Comparison of ENCODE assay signal across 1 cellular context in the genomic region with DNA sequence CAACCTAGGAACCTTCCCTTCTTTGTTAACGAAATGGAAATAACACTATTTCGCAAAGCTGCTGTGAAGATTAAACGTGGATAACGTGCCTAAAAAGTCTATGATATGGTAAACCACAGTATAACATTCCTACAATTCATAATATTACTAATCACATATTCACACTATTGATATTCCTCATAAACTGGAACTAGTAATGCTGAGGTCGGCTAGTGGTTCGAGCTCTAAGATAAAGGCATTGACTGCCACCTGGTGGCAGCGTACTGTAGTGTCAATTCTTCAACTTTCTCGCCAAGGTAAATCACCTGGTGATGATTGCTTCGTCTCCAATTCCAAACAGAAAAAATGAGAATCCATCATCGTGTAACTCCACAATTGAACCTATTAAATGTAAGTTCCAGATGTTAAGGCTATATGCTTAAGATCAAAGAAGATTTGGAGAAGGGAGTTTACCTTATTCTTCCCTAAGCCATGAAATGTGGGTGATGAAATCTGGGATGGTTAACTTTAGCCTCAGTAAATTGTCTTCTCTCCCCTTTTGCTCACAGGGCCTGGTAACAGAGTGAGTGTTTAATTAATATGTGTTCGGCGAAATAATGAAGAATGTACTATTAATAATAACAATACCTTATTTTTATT.
A peak's percentile ranks its signal among the peaks of the same experiment; 100 is the strongest.
TF ChIP-seq lines count a peak whose summit lies in the region.

No MANE protein-coding gene starts in this region.

TF ChIP-seq in K562, 482 proteins besides CTCF, POLR2A, EP300 and RAD21 (continued from another document):
- TF ChIP-seq, protein P1, sequence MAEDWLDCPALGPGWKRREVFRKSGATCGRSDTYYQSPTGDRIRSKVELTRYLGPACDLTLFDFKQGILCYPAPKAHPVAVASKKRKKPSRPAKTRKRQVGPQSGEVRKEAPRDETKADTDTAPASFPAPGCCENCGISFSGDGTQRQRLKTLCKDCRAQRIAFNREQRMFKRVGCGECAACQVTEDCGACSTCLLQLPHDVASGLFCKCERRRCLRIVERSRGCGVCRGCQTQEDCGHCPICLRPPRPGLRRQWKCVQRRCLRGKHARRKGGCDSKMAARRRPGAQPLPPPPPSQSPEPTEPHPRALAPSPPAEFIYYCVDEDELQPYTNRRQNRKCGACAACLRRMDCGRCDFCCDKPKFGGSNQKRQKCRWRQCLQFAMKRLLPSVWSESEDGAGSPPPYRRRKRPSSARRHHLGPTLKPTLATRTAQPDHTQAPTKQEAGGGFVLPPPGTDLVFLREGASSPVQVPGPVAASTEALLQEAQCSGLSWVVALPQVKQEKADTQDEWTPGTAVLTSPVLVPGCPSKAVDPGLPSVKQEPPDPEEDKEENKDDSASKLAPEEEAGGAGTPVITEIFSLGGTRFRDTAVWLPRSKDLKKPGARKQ (CRISPR knock-in tag; IDR thresholded peaks at IDR 0.05): no peak
- TF ChIP-seq SMC3 (conservative IDR thresholded peaks at IDR 0.05; ENCODE audit: insufficient read depth, low read depth, low read length) (peak; percentile 53; the same call in 1 of the 2 replicates), TCFL5 (CRISPR knock-in tag; conservative IDR thresholded peaks at IDR 0.05) (no peak), POU5F1 (IDR thresholded peaks at IDR 0.05; ENCODE audit: borderline replicate concordance, low read depth, low read length, partially characterized antibody) (no peak), ZNF146 (CRISPR knock-in tag; IDR thresholded peaks at IDR 0.05; ENCODE audit: unreplicated experiment) (no peak), NR1H2 (CRISPR knock-in tag; IDR thresholded peaks at IDR 0.05) (no peak), ZNF41 (CRISPR knock-in tag; conservative IDR thresholded peaks at IDR 0.05) (no peak), FIP1L1 (IDR thresholded peaks at IDR 0.05; ENCODE audit: low read depth, low read length, poor library complexity, severe bottlenecking) (no peak), ETV6 (IDR thresholded peaks at IDR 0.05; ENCODE audit: borderline replicate concordance in 1 of 2, low read depth in 2 of 2, low read length in 1 of 2) (no peak), ETV6 (CRISPR knock-in tag; IDR thresholded peaks at IDR 0.05; ENCODE audit: borderline replicate concordance) (no peak), CC2D1A (IDR thresholded peaks at IDR 0.05) (no peak), COPS2 (conservative IDR thresholded peaks at IDR 0.05) (no peak), RBM25 (IDR thresholded peaks at IDR 0.05; ENCODE audit: low read depth, low read length, severe bottlenecking) (peak; percentile 32), STAG1 (CRISPR knock-in tag; IDR thresholded peaks at IDR 0.05; ENCODE audit: borderline replicate concordance) (peak; percentile 29; the same call in 1 of the 2 replicates)
- TF ChIP-seq, protein P2, sequence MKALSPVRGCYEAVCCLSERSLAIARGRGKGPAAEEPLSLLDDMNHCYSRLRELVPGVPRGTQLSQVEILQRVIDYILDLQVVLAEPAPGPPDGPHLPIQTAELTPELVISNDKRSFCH (CRISPR knock-in tag; IDR thresholded peaks at IDR 0.05): no peak
- TF ChIP-seq, protein P2 (tag; IDR thresholded peaks at IDR 0.05): no peak
- TF ChIP-seq, protein P3, sequence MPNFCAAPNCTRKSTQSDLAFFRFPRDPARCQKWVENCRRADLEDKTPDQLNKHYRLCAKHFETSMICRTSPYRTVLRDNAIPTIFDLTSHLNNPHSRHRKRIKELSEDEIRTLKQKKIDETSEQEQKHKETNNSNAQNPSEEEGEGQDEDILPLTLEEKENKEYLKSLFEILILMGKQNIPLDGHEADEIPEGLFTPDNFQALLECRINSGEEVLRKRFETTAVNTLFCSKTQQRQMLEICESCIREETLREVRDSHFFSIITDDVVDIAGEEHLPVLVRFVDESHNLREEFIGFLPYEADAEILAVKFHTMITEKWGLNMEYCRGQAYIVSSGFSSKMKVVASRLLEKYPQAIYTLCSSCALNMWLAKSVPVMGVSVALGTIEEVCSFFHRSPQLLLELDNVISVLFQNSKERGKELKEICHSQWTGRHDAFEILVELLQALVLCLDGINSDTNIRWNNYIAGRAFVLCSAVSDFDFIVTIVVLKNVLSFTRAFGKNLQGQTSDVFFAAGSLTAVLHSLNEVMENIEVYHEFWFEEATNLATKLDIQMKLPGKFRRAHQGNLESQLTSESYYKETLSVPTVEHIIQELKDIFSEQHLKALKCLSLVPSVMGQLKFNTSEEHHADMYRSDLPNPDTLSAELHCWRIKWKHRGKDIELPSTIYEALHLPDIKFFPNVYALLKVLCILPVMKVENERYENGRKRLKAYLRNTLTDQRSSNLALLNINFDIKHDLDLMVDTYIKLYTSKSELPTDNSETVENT (CRISPR knock-in tag; IDR thresholded peaks at IDR 0.05): no peak
